Comparison of ENCODE assay signal across 14 cellular contexts in the genomic region with DNA sequence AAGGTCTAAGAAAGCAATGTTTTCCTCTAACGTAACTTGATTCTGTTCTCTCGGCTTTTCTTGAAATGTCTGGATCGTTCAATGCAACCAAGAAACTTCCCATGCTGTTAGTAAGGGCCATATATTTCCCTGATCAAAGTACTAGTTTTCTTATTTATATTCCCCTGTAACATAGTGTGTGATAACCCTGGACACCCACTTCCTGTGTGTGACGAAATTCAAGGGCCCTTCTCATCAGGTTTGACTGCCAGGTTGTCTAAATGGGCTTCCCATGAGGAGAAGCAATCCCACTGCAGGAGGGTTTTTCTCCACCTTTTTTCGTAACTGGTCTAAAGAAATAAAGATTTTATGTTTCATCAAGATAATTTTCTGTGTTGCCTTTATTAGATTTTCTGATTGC.
DNase-seq lines count a peak whose midpoint lies in the region; ATAC-seq lines count a peak whose summit lies in the region.
"Had no signal": no experiment of that assay in that cellular context is flagged by ENCODE, and none has a peak within 500 bp of the region (broad histone marks: within the 10 kb centered on the region; RNA-seq: fewer than 3 reads in every experiment).

No MANE protein-coding gene starts in this region.

- H3K79me2 ChIP-seq in Karpas-422 (ENCODE audit: low read length): no peaks in the 10 kb centered on the region

- H3K4me1 ChIP-seq in Karpas-422 (ENCODE audit: low read length): peaks cover 7% of the 10 kb centered on the region; the same call in 1 of the 2 replicates

- H3K27ac ChIP-seq in Karpas-422 (ENCODE audit: low read length): no peak overlapping the region
- H3K27ac ChIP-seq: BLaER1 had no signal

- peaks cover 11% of the 10 kb centered on the region for H3K4me1 Mint-ChIP-seq in activated naive CD8-positive, alpha-beta T cell treated with anti-CD3 and anti-CD28 coated beads, Interleukin-2, amount 10 ng/mL, durations not matched to agents 7 days and 5 days
- H3K4me1 Mint-ChIP-seq in activated naive CD8-positive, alpha-beta T cell treated with anti-CD3 and anti-CD28 coated beads, Interleukin-2, amount 50 U/mL, for 24 hours: peaks cover 10% of the 10 kb centered on the region
- H3K4me1 Mint-ChIP-seq in naive thymus-derived CD8-positive, alpha-beta T cell: peaks cover 3 to 16% (median 15%) of the 10 kb centered on the region in 4 donors
- peaks cover 0 to 5% of the 10 kb centered on the region in 2 donors for H3K4me1 Mint-ChIP-seq in effector memory CD8-positive, alpha-beta T cell (ENCODE audit: low read depth in 2 of 2)

- H3K9me3 Mint-ChIP-seq in activated naive CD8-positive, alpha-beta T cell treated with anti-CD3 and anti-CD28 coated beads, Interleukin-2, amount 10 ng/mL, durations not matched to agents 7 days and 5 days: no peaks in the 10 kb centered on the region
- no peaks in the 10 kb centered on the region for H3K9me3 Mint-ChIP-seq in activated naive CD8-positive, alpha-beta T cell treated with anti-CD3 and anti-CD28 coated beads, Interleukin-2, amount 50 U/mL, for 24 hours
- H3K9me3 Mint-ChIP-seq in naive thymus-derived CD8-positive, alpha-beta T cell: no peaks in the 10 kb centered on the region
- H3K9me3 Mint-ChIP-seq in effector memory CD8-positive, alpha-beta T cell: no peaks in the 10 kb centered on the region
- H3K9me3 Mint-ChIP-seq: GM23338 had no signal

- no peaks in the 10 kb centered on the region for H3K27me3 Mint-ChIP-seq in activated naive CD8-positive, alpha-beta T cell treated with anti-CD3 and anti-CD28 coated beads, Interleukin-2, amount 10 ng/mL, durations not matched to agents 7 days and 5 days
- H3K27me3 Mint-ChIP-seq in activated naive CD8-positive, alpha-beta T cell treated with anti-CD3 and anti-CD28 coated beads, Interleukin-2, amount 50 U/mL, for 24 hours: no peaks in the 10 kb centered on the region
- no peaks in the 10 kb centered on the region for H3K27me3 Mint-ChIP-seq in naive thymus-derived CD8-positive, alpha-beta T cell
- peaks cover 10 to 11% of the 10 kb centered on the region in 2 donors for H3K27me3 Mint-ChIP-seq in effector memory CD8-positive, alpha-beta T cell

- no peak overlapping the region for H3K4me3 ChIP-seq in Jurkat, Clone E6-1 (ENCODE audit: low read length)
- H3K4me3 ChIP-seq in Karpas-422 (ENCODE audit: low read length): no peak overlapping the region
- H3K4me3 ChIP-seq: BLaER1, GM23338 had no signal

- H4K20me1 ChIP-seq in Karpas-422 (ENCODE audit: insufficient read depth, low read depth, low read length): no peaks in the 10 kb centered on the region
- H4K20me1 ChIP-seq: BLaER1 had no signal

- DNase-seq in NCI-H510A treated with DMSO at 0.1 percent for 48 hours (lab: John Stamatoyannopoulos, UW) (peak; percentile 13), NCI-H510A (lab: John Stamatoyannopoulos, UW) (no peak), Karpas-422 (no peak)
- no peak for DNase-seq in activated naive CD8-positive, alpha-beta T cell treated with anti-CD3 and anti-CD28 coated beads, Interleukin-2, amount 10 ng/mL, durations not matched to agents 7 days and 5 days
- DNase-seq in activated naive CD8-positive, alpha-beta T cell treated with anti-CD3 and anti-CD28 coated beads, Interleukin-2, amount 50 U/mL, for 24 hours: no peak
- peak; percentile 16 for DNase-seq in Jurkat, Clone E6-1 (ENCODE audit: low read depth, low spot score)
- peak in 1 of 10 donors; percentile 34 for DNase-seq in naive thymus-derived CD8-positive, alpha-beta T cell
- DNase-seq in effector memory CD8-positive, alpha-beta T cell: no peak
- DNase-seq: 8988T, AML-193, DMS53, H7 had no signal

- H3K36me3 ChIP-seq in Karpas-422 (ENCODE audit: insufficient read depth, low read length): no peaks in the 10 kb centered on the region
- H3K36me3 ChIP-seq: BLaER1 had no signal

- H3K9me2 ChIP-seq in Karpas-422 (replicated peaks; ENCODE audit: insufficient read depth, low read length): no peaks in the 10 kb centered on the region

- ATAC-seq in activated naive CD8-positive, alpha-beta T cell treated with anti-CD3 and anti-CD28 coated beads, Interleukin-2, amount 10 ng/mL, durations not matched to agents 7 days and 5 days (ENCODE audit: low read depth): peak; percentile 65
- no peak for ATAC-seq in activated naive CD8-positive, alpha-beta T cell treated with anti-CD3 and anti-CD28 coated beads, Interleukin-2, amount 50 U/mL, for 24 hours
- ATAC-seq in naive thymus-derived CD8-positive, alpha-beta T cell: peak in 1 of 2 donors; percentile 73
- no peak for ATAC-seq in effector memory CD8-positive, alpha-beta T cell (replicated peaks)
- ATAC-seq: GM23338 had no signal

- no peak overlapping the region for H3K9ac ChIP-seq in Karpas-422 (ENCODE audit: low read length)
- H3K9ac ChIP-seq: BLaER1 had no signal

- no peak overlapping the region for H3K4me2 ChIP-seq in Karpas-422 (ENCODE audit: low read depth, low read length, poor library complexity, severe bottlenecking)
- H3K4me2 ChIP-seq: BLaER1, GM23338 had no signal

- H3K4me3 Mint-ChIP-seq in activated naive CD8-positive, alpha-beta T cell treated with anti-CD3 and anti-CD28 coated beads, Interleukin-2, amount 10 ng/mL, durations not matched to agents 7 days and 5 days: no peak overlapping the region
- no peak overlapping the region for H3K4me3 Mint-ChIP-seq in activated naive CD8-positive, alpha-beta T cell treated with anti-CD3 and anti-CD28 coated beads, Interleukin-2, amount 50 U/mL, for 24 hours
- H3K4me3 Mint-ChIP-seq in naive thymus-derived CD8-positive, alpha-beta T cell: no peak overlapping the region
- no peak overlapping the region for H3K4me3 Mint-ChIP-seq in effector memory CD8-positive, alpha-beta T cell
- H3K4me3 Mint-ChIP-seq: GM23338 had no signal

- no peaks in the 10 kb centered on the region for H3K27me3 ChIP-seq in Karpas-422 (ENCODE audit: low read length)
- H3K27me3 ChIP-seq: BLaER1 had no signal

- no peak overlapping the region for H2AFZ ChIP-seq in Karpas-422 (ENCODE audit: low read length)
- H2AFZ ChIP-seq: GM23338 had no signal

- POLR2A ChIA-PET in activated naive CD8-positive, alpha-beta T cell treated with anti-CD3 and anti-CD28 coated beads, Interleukin-2, amount 10 ng/mL, durations not matched to agents 7 days and 5 days (lab: Charles Lee): no interaction called here
- POLR2A ChIA-PET in naive thymus-derived CD8-positive, alpha-beta T cell (lab: Charles Lee): no interaction called here

- H3K27ac Mint-ChIP-seq in activated naive CD8-positive, alpha-beta T cell treated with anti-CD3 and anti-CD28 coated beads, Interleukin-2, amount 10 ng/mL, durations not matched to agents 7 days and 5 days: no peak overlapping the region
- H3K27ac Mint-ChIP-seq in activated naive CD8-positive, alpha-beta T cell treated with anti-CD3 and anti-CD28 coated beads, Interleukin-2, amount 50 U/mL, for 24 hours: no peak overlapping the region
- peak overlapping the region in 7 of 10 donors; percentile 1 to 55 (median 23) for H3K27ac Mint-ChIP-seq in naive thymus-derived CD8-positive, alpha-beta T cell
- no peak overlapping the region for H3K27ac Mint-ChIP-seq in effector memory CD8-positive, alpha-beta T cell
- H3K27ac Mint-ChIP-seq: GM23338 had no signal

- no peaks in the 10 kb centered on the region for H3K36me3 Mint-ChIP-seq in activated naive CD8-positive, alpha-beta T cell treated with anti-CD3 and anti-CD28 coated beads, Interleukin-2, amount 10 ng/mL, durations not matched to agents 7 days and 5 days
- no peaks in the 10 kb centered on the region for H3K36me3 Mint-ChIP-seq in activated naive CD8-positive, alpha-beta T cell treated with anti-CD3 and anti-CD28 coated beads, Interleukin-2, amount 50 U/mL, for 24 hours (ENCODE audit: low read depth)
- no peaks in the 10 kb centered on the region for H3K36me3 Mint-ChIP-seq in naive thymus-derived CD8-positive, alpha-beta T cell
- no peaks in the 10 kb centered on the region for H3K36me3 Mint-ChIP-seq in effector memory CD8-positive, alpha-beta T cell (ENCODE audit: insufficient read depth)

- H3K9me3 ChIP-seq in Karpas-422 (ENCODE audit: low read length): no peaks in the 10 kb centered on the region
- H3K9me3 ChIP-seq: BLaER1 had no signal

Comparison
In these comparisons a context has a peak if more than half of its experiments do, and no peak if none do; other contexts are left out.
1. DNase-seq: peak in NCI-H510A treated with DMSO at 0.1 percent for 48 hours (single experiment) and Jurkat, Clone E6-1 (single experiment); none in NCI-H510A (single experiment), activated naive CD8-positive, alpha-beta T cell treated with anti-CD3 and anti-CD28 coated beads, Interleukin-2, amount 10 ng/mL, durations not matched to agents 7 days and 5 days (single experiment), activated naive CD8-positive, alpha-beta T cell treated with anti-CD3 and anti-CD28 coated beads, Interleukin-2, amount 50 U/mL, for 24 hours (single experiment), Karpas-422 (single experiment) and effector memory CD8-positive, alpha-beta T cell (0 of 3).
2. H3K27ac Mint-ChIP-seq: peak in naive thymus-derived CD8-positive, alpha-beta T cell (7 of 10); none in activated naive CD8-positive, alpha-beta T cell treated with anti-CD3 and anti-CD28 coated beads, Interleukin-2, amount 10 ng/mL, durations not matched to agents 7 days and 5 days (single experiment), activated naive CD8-positive, alpha-beta T cell treated with anti-CD3 and anti-CD28 coated beads, Interleukin-2, amount 50 U/mL, for 24 hours (single experiment) and effector memory CD8-positive, alpha-beta T cell (0 of 2).